Comparison of ENCODE assay signal across 1 cellular context in the genomic region with DNA sequence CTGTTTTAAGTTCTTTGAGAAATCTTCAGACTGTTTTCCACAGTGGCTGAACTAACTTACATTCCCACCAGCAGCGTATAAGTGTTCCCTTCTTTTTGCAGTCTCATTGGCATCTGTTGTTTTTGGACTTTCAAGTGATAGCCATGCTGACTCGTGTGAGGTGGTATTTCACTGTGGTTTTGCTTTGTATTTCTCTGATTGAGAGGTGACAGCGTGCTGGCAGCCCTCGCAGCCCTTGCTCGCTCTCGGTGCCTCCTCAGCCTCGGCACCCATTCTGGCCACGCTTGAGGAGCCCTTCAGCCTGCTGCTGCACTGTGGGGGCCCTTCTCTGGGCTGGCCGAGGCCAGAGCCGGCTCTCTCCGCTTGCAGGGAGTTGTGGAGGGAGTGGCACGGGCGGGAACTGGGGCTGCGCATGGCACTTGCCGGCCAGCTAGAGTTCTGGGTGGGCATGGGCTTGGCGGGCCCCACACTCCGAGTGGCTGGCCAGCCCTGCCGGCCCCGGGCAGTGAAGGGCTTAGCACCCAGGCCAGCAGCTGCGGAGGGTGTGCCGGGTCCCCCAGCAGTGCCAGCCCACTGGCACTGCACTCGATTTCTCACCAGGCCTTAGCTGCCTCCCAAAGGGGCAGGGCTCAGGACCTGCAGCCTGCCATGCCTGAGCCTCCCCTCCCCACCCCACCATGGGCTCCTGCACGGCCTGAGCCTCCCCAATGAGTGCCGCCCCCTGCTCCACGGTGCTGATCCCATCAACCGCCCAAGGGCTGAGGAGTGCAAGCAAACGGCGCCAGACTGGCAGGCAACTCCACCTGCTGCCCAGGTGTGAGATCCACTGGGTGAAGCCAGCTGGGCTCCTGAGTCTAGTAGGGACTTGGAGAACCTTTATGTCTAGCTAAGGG.
TF ChIP-seq lines count a peak whose summit lies in the region.

No MANE protein-coding gene starts in this region.

TF ChIP-seq in IMR-90, 13 proteins besides CTCF, POLR2A, EP300 and RAD21:
- TF ChIP-seq, protein P1, sequence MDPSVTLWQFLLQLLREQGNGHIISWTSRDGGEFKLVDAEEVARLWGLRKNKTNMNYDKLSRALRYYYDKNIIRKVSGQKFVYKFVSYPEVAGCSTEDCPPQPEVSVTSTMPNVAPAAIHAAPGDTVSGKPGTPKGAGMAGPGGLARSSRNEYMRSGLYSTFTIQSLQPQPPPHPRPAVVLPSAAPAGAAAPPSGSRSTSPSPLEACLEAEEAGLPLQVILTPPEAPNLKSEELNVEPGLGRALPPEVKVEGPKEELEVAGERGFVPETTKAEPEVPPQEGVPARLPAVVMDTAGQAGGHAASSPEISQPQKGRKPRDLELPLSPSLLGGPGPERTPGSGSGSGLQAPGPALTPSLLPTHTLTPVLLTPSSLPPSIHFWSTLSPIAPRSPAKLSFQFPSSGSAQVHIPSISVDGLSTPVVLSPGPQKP (IDR thresholded peaks at IDR 0.05; ENCODE audit: borderline replicate concordance, low read depth, low read length): no peak
- TF ChIP-seq CHD1 (IDR thresholded peaks at IDR 0.05; ENCODE audit: low read depth, low read length) (no peak), RCOR1 (IDR thresholded peaks at IDR 0.05; ENCODE audit: insufficient replicate concordance, low read length) (no peak), BHLHE40 (IDR thresholded peaks at IDR 0.05; ENCODE audit: low read depth, low read length) (no peak), MXI1 (IDR thresholded peaks at IDR 0.05; ENCODE audit: borderline replicate concordance, low read depth, low read length) (no peak), FOS (IDR thresholded peaks at IDR 0.05; ENCODE audit: low read depth, low read length) (no peak), MAZ (IDR thresholded peaks at IDR 0.05; ENCODE audit: borderline replicate concordance, low read depth, low read length) (no peak), SMC3 (IDR thresholded peaks at IDR 0.05; ENCODE audit: low read depth, low read length) (no peak), MAFK (IDR thresholded peaks at IDR 0.05; ENCODE audit: low read depth, low read length) (no peak), CEBPB (IDR thresholded peaks at IDR 0.05; ENCODE audit: low read depth, low read length) (no peak), NFE2L2 (IDR thresholded peaks at IDR 0.05; ENCODE audit: low read depth, low read length) (no peak), RFX5 (IDR thresholded peaks at IDR 0.05; ENCODE audit: low read depth, low read length) (no peak)
- TF ChIP-seq, protein P2, sequence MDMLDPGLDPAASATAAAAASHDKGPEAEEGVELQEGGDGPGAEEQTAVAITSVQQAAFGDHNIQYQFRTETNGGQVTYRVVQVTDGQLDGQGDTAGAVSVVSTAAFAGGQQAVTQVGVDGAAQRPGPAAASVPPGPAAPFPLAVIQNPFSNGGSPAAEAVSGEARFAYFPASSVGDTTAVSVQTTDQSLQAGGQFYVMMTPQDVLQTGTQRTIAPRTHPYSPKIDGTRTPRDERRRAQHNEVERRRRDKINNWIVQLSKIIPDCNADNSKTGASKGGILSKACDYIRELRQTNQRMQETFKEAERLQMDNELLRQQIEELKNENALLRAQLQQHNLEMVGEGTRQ (IDR thresholded peaks at IDR 0.05; ENCODE audit: low read depth, low read length): no peak
